8 cellular contexts compared by ENCODE assay signal in the genomic region with DNA sequence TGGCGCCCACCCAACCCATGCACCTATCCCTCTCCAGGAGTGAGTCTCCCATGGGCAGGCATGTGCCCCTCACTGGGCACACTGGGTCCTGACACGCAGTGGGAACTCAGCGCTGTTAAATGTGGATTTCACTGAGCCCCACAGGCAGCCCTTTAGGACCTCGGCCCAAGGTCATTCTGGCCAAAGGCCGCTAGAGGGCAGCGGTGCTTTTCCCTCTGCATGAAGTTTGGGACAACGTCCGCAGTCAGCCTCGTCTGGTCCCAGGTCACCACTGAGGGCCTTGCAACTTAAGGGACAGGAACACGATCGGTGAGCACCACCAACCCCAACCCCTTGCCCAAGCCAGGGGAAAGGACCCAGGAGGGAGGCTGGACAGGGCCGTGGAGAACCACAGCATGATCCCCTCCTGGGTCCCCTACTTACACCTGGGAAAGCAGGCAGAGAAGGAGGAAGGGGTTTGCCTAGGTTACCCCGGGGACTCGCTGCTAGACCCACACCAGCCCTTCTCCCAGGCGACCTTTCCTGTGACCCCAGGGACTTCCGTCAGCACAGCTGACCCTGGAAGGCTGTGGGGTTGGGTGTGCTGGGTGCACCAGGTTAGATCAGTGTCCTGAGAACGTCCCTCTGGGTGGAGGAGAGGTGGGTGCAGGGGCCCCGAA. TPM values are rescaled to one million over a fixed set of nuclear protein-coding genes. Genes with fewer than 3 reads are reported as not detected.
DNase-seq lines count a peak whose midpoint lies in the region; ATAC-seq, FAIRE-seq and TF ChIP-seq lines count a peak whose summit lies in the region.

No MANE protein-coding gene starts in this region.

- H3K9me3 Mint-ChIP-seq in activated CD4-positive, alpha-beta T cell treated with anti-CD3 and anti-CD28 coated beads, Interleukin-2, amount 10 ng/mL, durations not matched to agents 7 days and 5 days: no peaks in the 10 kb centered on the region

- WGBS in esophagus muscularis mucosa: 25% methylated on average over 17 of the region's 18 CpGs

- H3K4me3 ChIP-seq in H7 (ENCODE audit: insufficient read depth, low read depth, low read length) (no peak overlapping the region), esophagus muscularis mucosa (no peak overlapping the region), mucosa of descending colon (no peak overlapping the region)

- H3K27me3 Mint-ChIP-seq in activated CD4-positive, alpha-beta T cell treated with anti-CD3 and anti-CD28 coated beads, Interleukin-2, amount 10 ng/mL, durations not matched to agents 7 days and 5 days: peaks cover 12% of the 10 kb centered on the region

- POLR2A ChIA-PET in activated CD4-positive, alpha-beta T cell treated with anti-CD3 and anti-CD28 coated beads, Interleukin-2, amount 10 ng/mL, durations not matched to agents 7 days and 5 days (lab: Charles Lee): no interaction called here

- peaks cover 3% of the 10 kb centered on the region; the same call in 1 of the 2 replicates for H3K27me3 ChIP-seq in H7 (ENCODE audit: control insufficient read depth, insufficient read depth, low read length)
- H3K27me3 ChIP-seq in esophagus muscularis mucosa: no peaks in the 10 kb centered on the region

- peak; percentile 23 for FAIRE-seq in G401.6 (lab: Jason Lieb, UNC)

- H3K4me3 Mint-ChIP-seq in activated CD4-positive, alpha-beta T cell treated with anti-CD3 and anti-CD28 coated beads, Interleukin-2, amount 10 ng/mL, durations not matched to agents 7 days and 5 days: no peak overlapping the region

- H3K4me1 ChIP-seq in esophagus muscularis mucosa (peaks cover 17 to 40% (median 36%) of the 10 kb centered on the region in 4 donors), mucosa of descending colon (ENCODE audit: low read depth) (no peaks in the 10 kb centered on the region)

- H3K27ac Mint-ChIP-seq in activated CD4-positive, alpha-beta T cell treated with anti-CD3 and anti-CD28 coated beads, Interleukin-2, amount 10 ng/mL, durations not matched to agents 7 days and 5 days: no peak overlapping the region

- TF ChIP-seq EP300 in esophagus muscularis mucosa (IDR thresholded peaks at IDR 0.05): no peak

- intact Hi-C loops in esophagus muscularis mucosa (cut with DNase I) (loop anchor here (5.0 kb wide), 2 partner anchors 42 to 147 kb away; no protein-coding TSS in a partner anchor), mucosa of descending colon (cut with DNase I, micrococcal nuclease) (no loop called here)

- H3K4me1 Mint-ChIP-seq in activated CD4-positive, alpha-beta T cell treated with anti-CD3 and anti-CD28 coated beads, Interleukin-2, amount 10 ng/mL, durations not matched to agents 7 days and 5 days: no peaks in the 10 kb centered on the region

- DNase-seq in H7: peak; percentile 91
- DNase-seq in NCI-H1930 (lab: John Stamatoyannopoulos, UW): peak; percentile 31 to 37
- DNase-seq in activated CD4-positive, alpha-beta T cell treated with anti-CD3 and anti-CD28 coated beads, Interleukin-2, amount 10 ng/mL, durations not matched to agents 7 days and 5 days: peak; percentile 49
- DNase-seq in esophagus muscularis mucosa (ENCODE audit: extremely low spot score): peak; percentile 92
- DNase-seq in mucosa of descending colon: peak in 2 of 3 donors; percentile 68 to 72
- peak; percentile 37 for DNase-seq in stromal cell of bone marrow (ENCODE audit: low read depth)

- H3K9me3 ChIP-seq in esophagus muscularis mucosa: no peaks in the 10 kb centered on the region
- no peaks in the 10 kb centered on the region for H3K9me3 ChIP-seq in mucosa of descending colon

- TF ChIP-seq CTCF in esophagus muscularis mucosa (IDR thresholded peaks at IDR 0.05) (peak; percentile 83 to 98 (median 85)), mucosa of descending colon (IDR thresholded peaks at IDR 0.05) (peak; percentile 83)

- H3K27ac ChIP-seq in esophagus muscularis mucosa (replicated peaks in 1 of 4): no peak overlapping the region

- H3K36me3 ChIP-seq in H7 (replicated peaks; ENCODE audit: control insufficient read depth, insufficient read depth, low read length) (no peaks in the 10 kb centered on the region), esophagus muscularis mucosa (no peaks in the 10 kb centered on the region), mucosa of descending colon (ENCODE audit: low read depth) (no peaks in the 10 kb centered on the region)

- TF ChIP-seq POLR2A in esophagus muscularis mucosa (IDR thresholded peaks at IDR 0.05; ENCODE audit: low read depth): no peak

- no peaks in the 10 kb centered on the region for H3K36me3 Mint-ChIP-seq in activated CD4-positive, alpha-beta T cell treated with anti-CD3 and anti-CD28 coated beads, Interleukin-2, amount 10 ng/mL, durations not matched to agents 7 days and 5 days (ENCODE audit: low read depth)

- CTCF ChIA-PET in activated CD4-positive, alpha-beta T cell treated with anti-CD3 and anti-CD28 coated beads, Interleukin-2, amount 10 ng/mL, durations not matched to agents 7 days and 5 days (lab: Charles Lee): no interaction called here

- peak; percentile 72 for ATAC-seq in mucosa of descending colon
- ATAC-seq in HG03108 (IDR thresholded peaks at IDR 0.05; ENCODE audit: unreplicated experiment): no peak

RNA-seq across cellular contexts. Expression of gene CYTL1, which starts 24.0 kb away (rescaled TPM):
- 1.5 and 3.5 TPM in 2 replicates for total RNA-seq in H7 (2014; rRNA removed; shearing (Covaris generic))
- not detected for total RNA-seq in activated CD4-positive, alpha-beta T cell treated with anti-CD3 and anti-CD28 coated beads, Interleukin-2, amount 10 ng/mL, durations not matched to agents 7 days and 5 days
- total RNA-seq in esophagus muscularis mucosa (1 to 10 TPM; 1.2 to 2.3 (median 2.0) TPM), mucosa of descending colon (1 to 10 TPM in 1 of 3 donors, under 1 TPM in 1, not detected in 1; 0.29 to 1.0 TPM)

RNA-seq across cellular contexts. Expression of gene STK32B, which starts 56.0 kb away (rescaled TPM):
- total RNA-seq in H7 (2014; rRNA removed; shearing (Covaris generic)): 2.4 and 2.8 TPM in 2 replicates
- not detected for total RNA-seq in activated CD4-positive, alpha-beta T cell treated with anti-CD3 and anti-CD28 coated beads, Interleukin-2, amount 10 ng/mL, durations not matched to agents 7 days and 5 days
- total RNA-seq in esophagus muscularis mucosa: 1 to 10 TPM; 1.7 to 3.8 (median 2.7) TPM
- total RNA-seq in mucosa of descending colon: 1 to 10 TPM in 2 of 3 donors, under 1 TPM in 1; 0.67 to 2.2 (median 1.1) TPM

Comparison
In these comparisons a context has a peak if more than half of its experiments do, and no peak if none do; other contexts are left out.
1. DNase-seq: peak in every context shown above with its lines; median percentile 92 in esophagus muscularis mucosa; 91 in H7; 70 in mucosa of descending colon; 49 in activated CD4-positive, alpha-beta T cell treated with anti-CD3 and anti-CD28 coated beads, Interleukin-2, amount 10 ng/mL, durations not matched to agents 7 days and 5 days; 37 in stromal cell of bone marrow; 34 in NCI-H1930.